Comparison of ENCODE assay signal across 8 cellular contexts in genomic region chr1:1208713-1209433, GRCh38. TPM values are rescaled to one million over a fixed set of nuclear protein-coding genes. Genes with fewer than 3 reads are reported as not detected.
DNase-seq lines count a peak whose midpoint lies in the region; ATAC-seq and TF ChIP-seq lines count a peak whose summit lies in the region.

No MANE protein-coding gene starts in this region.

- no peak overlapping the region for H2BK5ac ChIP-seq in mesendoderm (ENCODE audit: low read length)

- no peak overlapping the region for H3K56ac ChIP-seq in mesendoderm (ENCODE audit: low read length)

- no peak overlapping the region for H4K8ac ChIP-seq in mesendoderm (ENCODE audit: low read depth, low read length)

- intact Hi-C loops in body of pancreas (cut with DNase I), result no loop called here

- H3K4ac ChIP-seq in mesendoderm (ENCODE audit: low read depth, low read length), result no peak overlapping the region

- H3K4me2 ChIP-seq in mesendoderm (ENCODE audit: low read length), result no peak overlapping the region

- H3K36me3 ChIP-seq in HEK293 (ENCODE audit: control insufficient read depth in 2 of 2, insufficient read depth in 1 of 2, low read length in 2 of 2), result no peaks in the 10 kb centered on the region
- no peaks in the 10 kb centered on the region for H3K36me3 ChIP-seq in mesendoderm (ENCODE audit: control insufficient read depth, insufficient read depth, low read length)
- H3K36me3 ChIP-seq in body of pancreas (replicated peaks in 1 of 2; ENCODE audit: insufficient read depth in 1 of 2, low read depth in 2 of 2), result no peaks in the 10 kb centered on the region

- WGBS in mesendoderm (ENCODE audit: extremely low coverage, insufficient coverage, low lambda C conversion rate), result no CpG with 5 or more reads among the region's 38 CpGs
- WGBS in body of pancreas, 2 donors, result 61 to 72% methylated on average over 31 to 37 of the region's 38 CpGs

- H3K27me3 ChIP-seq in mesendoderm (ENCODE audit: insufficient read depth, low read length, poor library complexity) (no peaks in the 10 kb centered on the region), body of pancreas (peaks cover 0 to 15% of the 10 kb centered on the region in 2 donors)

- no peak overlapping the region for H4K5ac ChIP-seq in mesendoderm (ENCODE audit: low read length)

- POLR2A ChIA-PET in HEK293 (lab: Yijun Ruan, JAX), result interaction anchor here (1.9 kb wide), 1 partner anchor 22 kb away, joined by 5 read pairs; no protein-coding TSS in a partner anchor

- TF ChIP-seq POLR2A in body of pancreas (IDR thresholded peaks at IDR 0.05), result no peak

- no peak overlapping the region for H3K27ac ChIP-seq in HEK293 (ENCODE audit: extremely low read depth, low read depth, low read length)
- no peak overlapping the region for H3K27ac ChIP-seq in mesendoderm (ENCODE audit: low read depth, low read length)
- H3K27ac ChIP-seq in body of pancreas, result no peak overlapping the region

- H3K18ac ChIP-seq in mesendoderm (ENCODE audit: low read length), result no peak overlapping the region

- ATAC-seq in body of pancreas, result no peak

- CTCF ChIA-PET in HEK293 (lab: Yijun Ruan, JAX), result no interaction called here

- no peak overlapping the region for H3K23ac ChIP-seq in mesendoderm (ENCODE audit: low read length)

- H3K79me2 ChIP-seq in mesendoderm (ENCODE audit: control insufficient read depth, insufficient read depth, low read length), result no peaks in the 10 kb centered on the region

- H3K4me3 ChIP-seq in HEK293 (ENCODE audit: low read depth, low read length) (no peak overlapping the region), choroid plexus epithelial cell (ENCODE audit: low read depth, low read length) (no peak overlapping the region), mesendoderm (ENCODE audit: low read length) (no peak overlapping the region), body of pancreas (no peak overlapping the region)

- H2AK5ac ChIP-seq in mesendoderm (ENCODE audit: low read length), result no peak overlapping the region

- no peak for TF ChIP-seq CTCF in HEK293 (tag by site-specific recombination; IDR thresholded peaks at IDR 0.05)
- TF ChIP-seq CTCF in choroid plexus epithelial cell (conservative IDR thresholded peaks at IDR 0.05; ENCODE audit: low read depth, low read length), result no peak
- TF ChIP-seq CTCF in body of pancreas (IDR thresholded peaks at IDR 0.05), result no peak

- H3K9me3 ChIP-seq in HEK293 (ENCODE audit: control insufficient read depth, insufficient read depth, low read depth, low read length), result no peaks in the 10 kb centered on the region
- H3K9me3 ChIP-seq in body of pancreas, result no peaks in the 10 kb centered on the region

- DNase-seq in T-helper 1 cell (peak in 4 of 5 donors; percentile 16 to 50 (median 40)), choroid plexus epithelial cell (ENCODE audit: low read depth) (peak; percentile 40), LoVo (ENCODE audit: low spot score) (no peak), NCI-H2227 (lab: John Stamatoyannopoulos, UW; ENCODE audit: unreplicated experiment) (no peak), mesendoderm (no peak), body of pancreas (no peak)
- peak; percentile 36 to 49 for DNase-seq in stimulated activated CD8-positive, alpha-beta memory T cell treated with anti-CD3 and anti-CD28 coated beads, Interleukin-15, amount 100 ng/mL, for 48 hours (ENCODE audit: low read depth in 2 of 2)

- H3K79me1 ChIP-seq in mesendoderm (ENCODE audit: low read length), result no peaks in the 10 kb centered on the region

- no peak overlapping the region for H2BK120ac ChIP-seq in mesendoderm (ENCODE audit: low read depth, low read length)

- H3K4me1 ChIP-seq in HEK293 (ENCODE audit: control insufficient read depth, insufficient read depth, low read length) (peaks cover 3% of the 10 kb centered on the region; the same call in 1 of the 2 replicates), mesendoderm (ENCODE audit: control insufficient read depth, low read depth, low read length) (no peaks in the 10 kb centered on the region), body of pancreas (peaks cover 15% of the 10 kb centered on the region)

- H3K9ac ChIP-seq in mesendoderm (ENCODE audit: low read length), result no peak overlapping the region

- H2BK15ac ChIP-seq in mesendoderm (replicated peaks; ENCODE audit: low read depth), result no peak overlapping the region

TF ChIP-seq in HEK293, 187 proteins besides CTCF, POLR2A, EP300 and RAD21 (continues in another document):
- TF ChIP-seq ZNF707 (tag by site-specific recombination; IDR thresholded peaks at IDR 0.05) (no peak), ZNF157 (tag by site-specific recombination; IDR thresholded peaks at IDR 0.05) (no peak), MZF1 (tag by site-specific recombination; IDR thresholded peaks at IDR 0.05; ENCODE audit: borderline replicate concordance) (no peak), REST (tag by site-specific recombination; IDR thresholded peaks at IDR 0.05) (no peak), ZSCAN30 (tag by site-specific recombination; IDR thresholded peaks at IDR 0.05) (no peak), ZNF623 (tag by site-specific recombination; IDR thresholded peaks at IDR 0.05) (no peak), ZBTB20 (tag by site-specific recombination; IDR thresholded peaks at IDR 0.05) (no peak), ZNF398 (tag by site-specific recombination; IDR thresholded peaks at IDR 0.05) (0 out of 2 replicates have a peak, but pooled peaks have one; percentile 18), ZNF391 (tag by site-specific recombination; IDR thresholded peaks at IDR 0.05; ENCODE audit: borderline replicate concordance, low read depth) (no peak), INSM2 (tag by site-specific recombination; IDR thresholded peaks at IDR 0.05) (no peak), ZNF843 (tag by site-specific recombination; IDR thresholded peaks at IDR 0.05) (no peak)

RNA-seq across cellular contexts. Expression of gene TNFRSF18, which starts 2.5 kb away (rescaled TPM):
- 0.15 TPM for polyA plus RNA-seq in mesendoderm (2013, experiment 1 of 2)
- polyA plus RNA-seq in mesendoderm (2013, experiment 2 of 2), result 0.08 TPM
- not detected for total RNA-seq in body of pancreas

RNA-seq across cellular contexts. Expression of gene TNFRSF4, which starts 5.1 kb away (rescaled TPM):
- polyA plus RNA-seq in mesendoderm (2013, experiment 1 of 2), result 0.04 TPM
- polyA plus RNA-seq in mesendoderm (2013, experiment 2 of 2), result not detected
- 1 to 10 TPM in 1 of 2 donors, under 1 TPM in 1; 0.99 to 2.6 TPM for total RNA-seq in body of pancreas

RNA-seq across cellular contexts. Expression of gene SDF4, which starts 22.9 kb away (rescaled TPM):
- polyA plus RNA-seq in mesendoderm (2013, experiment 1 of 2), result 63.5 TPM
- polyA plus RNA-seq in mesendoderm (2013, experiment 2 of 2), result 65.5 TPM
- 10 to 100 TPM; 89.2 to 97.6 TPM for total RNA-seq in body of pancreas

RNA-seq across cellular contexts. Expression of gene B3GALT6, which starts 23.2 kb away (rescaled TPM):
- 15.5 TPM for polyA plus RNA-seq in mesendoderm (2013, experiment 1 of 2)
- 14.8 TPM for polyA plus RNA-seq in mesendoderm (2013, experiment 2 of 2)
- 10 to 100 TPM; 18.4 to 35.6 TPM for total RNA-seq in body of pancreas

RNA-seq across cellular contexts. Expression of gene TTLL10, which starts 35.2 kb away (rescaled TPM):
- 0.27 TPM for polyA plus RNA-seq in mesendoderm (2013, experiment 1 of 2)
- polyA plus RNA-seq in mesendoderm (2013, experiment 2 of 2), result 0.20 TPM
- under 1 TPM; 0.66 to 0.78 TPM for total RNA-seq in body of pancreas

Comparison
In these comparisons a context has a peak if more than half of its experiments do, and no peak if none do; other contexts are left out.
1. DNase-seq: peak in T-helper 1 cell (4 of 5), choroid plexus epithelial cell (single experiment) and stimulated activated CD8-positive, alpha-beta memory T cell treated with anti-CD3 and anti-CD28 coated beads, Interleukin-15, amount 100 ng/mL, for 48 hours (2 of 2); none in LoVo (single experiment), NCI-H2227 (single experiment), mesendoderm (single experiment) and body of pancreas (0 of 4).